2 cellular contexts compared by ENCODE assay signal in the genomic region with DNA sequence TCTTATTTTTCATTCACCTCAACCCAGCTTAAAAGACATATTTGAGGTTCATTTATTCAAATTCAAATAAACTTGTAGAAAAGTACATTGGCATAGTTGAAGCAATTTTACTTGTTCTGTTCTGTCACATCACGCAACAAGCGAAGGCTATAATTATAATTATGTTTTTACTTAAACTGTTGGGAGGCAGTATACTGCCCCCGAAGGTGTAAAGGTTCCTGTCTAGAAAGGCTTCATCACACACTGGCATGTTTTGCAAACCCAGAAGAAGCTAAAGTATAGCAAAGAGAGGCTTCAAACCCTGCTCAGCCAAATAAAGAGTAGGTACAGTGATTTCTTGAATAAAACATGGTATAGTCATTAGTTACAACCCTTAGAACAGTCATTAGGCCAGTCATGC.
TF ChIP-seq lines count a peak whose summit lies in the region.

No MANE protein-coding gene starts in this region.

TF ChIP-seq in WTC11, 78 proteins besides CTCF, POLR2A, EP300 and RAD21 (continued from another document):
- TF ChIP-seq SMAD4 (CRISPR knock-in tag; IDR thresholded peaks at IDR 0.05), result no peak

TF ChIP-seq in SK-N-SH treated with all-trans-retinoic acid at 6 μM for 48 hours, 23 proteins besides CTCF, POLR2A, EP300 and RAD21 (continued from another document):
- TF ChIP-seq, protein P1, sequence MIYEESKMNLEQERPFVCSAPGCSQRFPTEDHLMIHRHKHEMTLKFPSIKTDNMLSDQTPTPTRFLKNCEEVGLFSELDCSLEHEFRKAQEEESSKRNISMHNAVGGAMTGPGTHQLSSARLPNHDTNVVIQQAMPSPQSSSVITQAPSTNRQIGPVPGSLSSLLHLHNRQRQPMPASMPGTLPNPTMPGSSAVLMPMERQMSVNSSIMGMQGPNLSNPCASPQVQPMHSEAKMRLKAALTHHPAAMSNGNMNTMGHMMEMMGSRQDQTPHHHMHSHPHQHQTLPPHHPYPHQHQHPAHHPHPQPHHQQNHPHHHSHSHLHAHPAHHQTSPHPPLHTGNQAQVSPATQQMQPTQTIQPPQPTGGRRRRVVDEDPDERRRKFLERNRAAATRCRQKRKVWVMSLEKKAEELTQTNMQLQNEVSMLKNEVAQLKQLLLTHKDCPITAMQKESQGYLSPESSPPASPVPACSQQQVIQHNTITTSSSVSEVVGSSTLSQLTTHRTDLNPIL (CRISPR knock-in tag; IDR thresholded peaks at IDR 0.05; ENCODE audit: low read depth), result no peak
- no peak for TF ChIP-seq ESRRG (CRISPR knock-in tag; IDR thresholded peaks at IDR 0.05)
- no peak for TF ChIP-seq CSDC2 (CRISPR knock-in tag; IDR thresholded peaks at IDR 0.05)
